Comparison of ENCODE assay signal across 8 cellular contexts in genomic region chr13:27425918-27426630, GRCh38. TPM values are rescaled to one million over a fixed set of nuclear protein-coding genes. Genes with fewer than 3 reads are reported as not detected.
DNase-seq lines count a peak whose midpoint lies in the region; ATAC-seq, FAIRE-seq and TF ChIP-seq lines count a peak whose summit lies in the region.

No MANE protein-coding gene starts in this region.

- H2BK120ac ChIP-seq in H1 (replicated peaks; ENCODE audit: low read depth, low read length), result no peak overlapping the region

- peaks cover 13% of the 10 kb centered on the region for H3K23me2 ChIP-seq in H1 (ENCODE audit: low read depth, low read length)

- no peak overlapping the region; the same call in 1 of the 2 replicates for H3K18ac ChIP-seq in H1 (ENCODE audit: extremely low read depth, low read length)

- CTCF ChIA-PET in activated CD8-positive, alpha-beta T cell treated with anti-CD3 and anti-CD28 coated beads for 36 hours (lab: Charles Lee), result interaction anchor here (0.8 to 5.5 kb wide), 12 partner anchors 9 to 404 kb away, joined by 3 to 35 read pairs (median 4); partner anchors contain the start of genes LNX2 and MTIF3
- CTCF ChIA-PET in H1 (lab: Charles Lee; ENCODE audit: partially characterized antibody), result interaction anchor here (0.5 to 4.1 kb wide), 19 partner anchors 10 to 479 kb away, joined by 3 to 38 read pairs (median 7); no protein-coding TSS in a partner anchor

- peaks cover 0 to 17% (median 9%) of the 10 kb centered on the region in 4 experiments; a peak in 5 of 7 replicates for H3K4me1 ChIP-seq in H1 (replicated peaks in 1 of 4; ENCODE audit: control insufficient read depth in 3 of 4, insufficient read depth in 4 of 4, low read length in 3 of 4)
- H3K4me1 ChIP-seq in mesodermal cell (ENCODE audit: control insufficient read depth, insufficient read depth, low read length, poor library complexity, severe bottlenecking), result peaks cover 21% of the 10 kb centered on the region

- no peak overlapping the region for H4K8ac ChIP-seq in H1 (ENCODE audit: extremely low read depth, insufficient read depth, low read length)

- POLR2A ChIA-PET in activated CD8-positive, alpha-beta T cell treated with anti-CD3 and anti-CD28 coated beads for 36 hours (lab: Charles Lee), result interaction anchor here (0.6 to 5.2 kb wide), 10 partner anchors 10 to 195 kb away, joined by 3 to 71 read pairs (median 6); partner anchors contain the start of genes LNX2 and MTIF3
- POLR2A ChIA-PET in H1 (lab: Charles Lee; ENCODE audit: partially characterized antibody), result interaction anchor here (0.9 to 2.1 kb wide), 5 partner anchors 9 to 46 kb away, joined by 3 to 9 read pairs (median 4); partner anchors contain the start of gene MTIF3

- peaks cover 0 to 26% of the 10 kb centered on the region in 2 experiments; a peak in 2 of 4 replicates for H3K79me2 ChIP-seq in H1 (ENCODE audit: control insufficient read depth in 1 of 2, insufficient read depth in 2 of 2, low read length in 2 of 2)

- no peak for FAIRE-seq in H1 (lab: Jason Lieb, UNC)

- no peak overlapping the region for H2AFZ ChIP-seq in H1 (ENCODE audit: low read length)

- peak overlapping the region; percentile 9; the same call in 1 of the 2 replicates for H2BK5ac ChIP-seq in H1 (ENCODE audit: low read depth, low read length)

- no peak overlapping the region for H4K91ac ChIP-seq in H1 (replicated peaks; ENCODE audit: insufficient read length, low read length)

- no peak overlapping the region; a peak in 2 of 7 replicates for H3K9ac ChIP-seq in H1 (replicated peaks in 1 of 4; ENCODE audit: extremely low read depth in 1 of 4, low read depth in 3 of 4, low read length in 3 of 4)

- H2BK15ac ChIP-seq in H1 (ENCODE audit: low read length), result no peak overlapping the region

- no peak overlapping the region for H4K5ac ChIP-seq in H1 (ENCODE audit: insufficient read length, low read depth, low read length)

- H3K27ac ChIP-seq in H1 (ENCODE audit: low read depth, low read length) (no peak overlapping the region), mesodermal cell (ENCODE audit: low read depth, low read length, severe bottlenecking) (peak overlapping the region; percentile 0)

- TF ChIP-seq EP300 in H1 (IDR thresholded peaks at IDR 0.05; ENCODE audit: borderline replicate concordance in 1 of 2, low read depth in 2 of 2, low read length in 2 of 2), result no peak

- H3K4me3 Mint-ChIP-seq in activated CD8-positive, alpha-beta T cell treated with anti-CD3 and anti-CD28 coated beads for 36 hours, result peak overlapping the region; percentile 84

- H3K4me2 ChIP-seq in H1 (ENCODE audit: insufficient read depth in 1 of 2, low read depth in 2 of 2, low read length in 2 of 2), result peak overlapping the region; percentile 97 to 99

- H3K9me3 Mint-ChIP-seq in activated CD8-positive, alpha-beta T cell treated with anti-CD3 and anti-CD28 coated beads for 36 hours, result no peaks in the 10 kb centered on the region

- TF ChIP-seq POLR2A in H1 (IDR thresholded peaks at IDR 0.05; ENCODE audit: control extremely low read depth in 1 of 2, low read depth in 2 of 2, low read length in 2 of 2), result no peak

- H3K4me3 ChIP-seq in AG09309 (ENCODE audit: control insufficient read depth, low read depth, low read length) (peak overlapping the region; percentile 79), H1 (ENCODE audit: extremely low read depth in 1 of 4, insufficient read depth in 2 of 4, low read depth in 3 of 4, low read length in 4 of 4) (peak overlapping the region; percentile 68 to 78 (median 71); a peak in 7 of 8 replicates), mesodermal cell (ENCODE audit: extremely low read depth, insufficient read depth, low read length, poor library complexity, severe bottlenecking) (peak overlapping the region; percentile 68)

- peaks cover 13% of the 10 kb centered on the region for H3K79me1 ChIP-seq in H1 (ENCODE audit: low read depth, low read length)

- no peak overlapping the region for H3K4ac ChIP-seq in H1 (replicated peaks; ENCODE audit: insufficient read length, low read depth, low read length)

- no peak overlapping the region for H2BK20ac ChIP-seq in H1 (ENCODE audit: low read length)

- WGBS in H1 (ENCODE audit: extremely low coverage in 1 of 2, insufficient coverage in 1 of 2, insufficient read length in 1 of 2, insufficient replicate concordance in 2 of 2, low coverage in 1 of 2, low lambda C conversion rate in 2 of 2, missing lambda C conversion rate in 1 of 2), 2 experiments, result 46% methylated on average over 17 of the region's 17 CpGs; no CpG with 5 or more reads in 1 of the 2 experiments
- WGBS in mesodermal cell (ENCODE audit: insufficient coverage in 2 of 2), 2 experiments, result 32 to 39% methylated on average over 14 to 15 of the region's 17 CpGs

- peaks cover 0 to 3% of the 10 kb centered on the region in 2 experiments for H4K20me1 ChIP-seq in H1 (replicated peaks in 1 of 2; ENCODE audit: control insufficient read depth in 1 of 2, insufficient read depth in 2 of 2, low read length in 2 of 2)

- no peak overlapping the region for H3K23ac ChIP-seq in H1 (ENCODE audit: insufficient read length)

- H3K14ac ChIP-seq in H1 (ENCODE audit: insufficient read length), result no peak overlapping the region

- no peak overlapping the region for H2BK12ac ChIP-seq in H1 (ENCODE audit: low read depth, low read length)

- peak overlapping the region; percentile 96 for H3K27ac Mint-ChIP-seq in activated CD8-positive, alpha-beta T cell treated with anti-CD3 and anti-CD28 coated beads for 36 hours

- ATAC-seq in GM18873 (IDR thresholded peaks at IDR 0.05; ENCODE audit: low FRiP score, unreplicated experiment), result peak; percentile 67
- peak; percentile 69 for ATAC-seq in HG03175 (IDR thresholded peaks at IDR 0.05; ENCODE audit: unreplicated experiment)
- peak; percentile 63 for ATAC-seq in activated CD8-positive, alpha-beta T cell treated with anti-CD3 and anti-CD28 coated beads for 36 hours

- no peaks in the 10 kb centered on the region for H3K9me3 ChIP-seq in H1 (ENCODE audit: insufficient read depth in 2 of 2, low read depth in 1 of 2, low read length in 1 of 2)
- H3K9me3 ChIP-seq in mesodermal cell (ENCODE audit: control insufficient read depth, low read length), result no peaks in the 10 kb centered on the region

- H3K4me1 Mint-ChIP-seq in activated CD8-positive, alpha-beta T cell treated with anti-CD3 and anti-CD28 coated beads for 36 hours (ENCODE audit: low read depth), result peaks cover 41% of the 10 kb centered on the region

- TF ChIP-seq RAD21 in H1 (IDR thresholded peaks at IDR 0.05 in 1 of 2, conservative IDR thresholded peaks at IDR 0.05 in 1 of 2; ENCODE audit: low read depth in 2 of 2, low read length in 2 of 2), result peak; percentile 41 to 60

- H3K27me3 Mint-ChIP-seq in activated CD8-positive, alpha-beta T cell treated with anti-CD3 and anti-CD28 coated beads for 36 hours, result no peaks in the 10 kb centered on the region

- peaks cover 0 to 5% (median 3%) of the 10 kb centered on the region in 4 experiments; a peak in 2 of 7 replicates for H3K27me3 ChIP-seq in H1 (replicated peaks in 1 of 4; ENCODE audit: control insufficient read depth in 3 of 4, extremely low read depth in 1 of 4, insufficient read depth in 3 of 4, low read length in 3 of 4)

- no peak overlapping the region for H2AK5ac ChIP-seq in H1 (ENCODE audit: low read depth, low read length)

- no peak overlapping the region for H3K56ac ChIP-seq in H1 (replicated peaks; ENCODE audit: insufficient read length, low read depth, low read length)

- peak; percentile 64 for TF ChIP-seq CTCF in AG09309 (IDR thresholded peaks at IDR 0.05; ENCODE audit: control insufficient read depth, insufficient read depth, low read depth, low read length, missing control alignments)
- TF ChIP-seq CTCF in activated CD8-positive, alpha-beta T cell treated with anti-CD3 and anti-CD28 coated beads for 36 hours (IDR thresholded peaks at IDR 0.05), result no peak
- TF ChIP-seq CTCF in H1 (IDR thresholded peaks at IDR 0.05; ENCODE audit: control extremely low read depth in 1 of 3, insufficient read depth in 1 of 3, low read depth in 1 of 3, low read length in 3 of 3), result peak; percentile 55 to 65 (median 64)

- DNase-seq in AG09309 (ENCODE audit: low read depth) (peak; percentile 34), NCI-H748 (lab: John Stamatoyannopoulos, UW; ENCODE audit: unreplicated experiment) (peak; percentile 84), H1 (ENCODE audit: low read depth in 1 of 2, low spot score in 2 of 2) (peak in 1 of 2 experiments; percentile 55)
- peak; percentile 90 for DNase-seq in activated CD8-positive, alpha-beta T cell treated with anti-CD3 and anti-CD28 coated beads for 36 hours
- peak; percentile 49 to 62 for DNase-seq in stimulated activated CD8-positive, alpha-beta memory T cell treated with anti-CD3 and anti-CD28 coated beads, Interleukin-2, amount 100 ng/mL, for 48 hours (ENCODE audit: low read depth in 2 of 2)

- H3K36me3 ChIP-seq in H1 (ENCODE audit: control insufficient read depth in 2 of 4, insufficient read depth in 4 of 4, low read length in 3 of 4), result peaks cover 4 to 39% (median 24%) of the 10 kb centered on the region in 4 experiments
- H3K36me3 ChIP-seq in mesodermal cell (ENCODE audit: control insufficient read depth, insufficient read depth, low read length), result peaks cover 37% of the 10 kb centered on the region

- H3K36me3 Mint-ChIP-seq in activated CD8-positive, alpha-beta T cell treated with anti-CD3 and anti-CD28 coated beads for 36 hours (ENCODE audit: low read depth), result peaks cover 50% of the 10 kb centered on the region

- intact Hi-C loops in activated CD8-positive, alpha-beta T cell treated with anti-CD3 and anti-CD28 coated beads for 36 hours (cut with micrococcal nuclease), result loop anchor here (2.0 to 10.0 kb wide), 3 partner anchors 25 to 199 kb away; partner anchors contain the start of genes LNX2, MTIF3, POLR1D and RPL21

RNA-seq across cellular contexts. Expression of gene GTF3A, which starts 1.7 kb away (rescaled TPM):
- total RNA-seq in activated CD8-positive, alpha-beta T cell treated with anti-CD3 and anti-CD28 coated beads for 36 hours, result 100 to 1,000 TPM; 278 to 282 TPM
- total RNA-seq in H1 (2021; fragmentation: NEBNext Ultra II Directional; extraction: Animal tissue kit (Norgen Biotek cat#: 25700)), result 92.3 and 96.5 TPM in 2 replicates
- 41.6 and 49.9 TPM in 2 replicates for polyA plus RNA-seq in H1 (2011; rRNA removed)
- polyA plus RNA-seq in H1 (2011; cell fraction: cytosol; rRNA removed), result 45.7 TPM
- 154 TPM for polyA plus RNA-seq in H1 (2011; cell fraction: nucleus; rRNA removed)
- 68.3 to 99.9 TPM (median 81.2 TPM) in 4 replicates for polyA plus RNA-seq in H1 (2012, experiment 1 of 2)
- polyA plus RNA-seq in H1 (2012, experiment 2 of 2), result 35.3 TPM
- polyA plus RNA-seq in H1 (2013, experiment 1 of 2), result 147 TPM
- 137 TPM for polyA plus RNA-seq in H1 (2013, experiment 2 of 2)
- 37.9 and 39.7 TPM in 2 replicates for polyA minus RNA-seq in H1 (2011; rRNA and poly(A)+ RNA removed)
- polyA minus RNA-seq in H1 (2011; cell fraction: cytosol; rRNA and poly(A)+ RNA removed), result 25.3 TPM
- polyA minus RNA-seq in H1 (2011; cell fraction: nucleus; rRNA and poly(A)+ RNA removed), result 168 TPM
- polyA plus RNA-seq in mesodermal cell (2013, experiment 1 of 2), result 94.2 TPM
- 104 TPM for polyA plus RNA-seq in mesodermal cell (2013, experiment 2 of 2)

RNA-seq across cellular contexts. Expression of gene MTIF3, which starts 24.3 kb away (rescaled TPM):
- total RNA-seq in activated CD8-positive, alpha-beta T cell treated with anti-CD3 and anti-CD28 coated beads for 36 hours, result 10 to 100 TPM; 28.0 to 29.6 TPM
- 32.2 and 36.4 TPM in 2 replicates for total RNA-seq in H1 (2021; fragmentation: NEBNext Ultra II Directional; extraction: Animal tissue kit (Norgen Biotek cat#: 25700))
- polyA plus RNA-seq in H1 (2011; rRNA removed), result 19.8 and 29.4 TPM in 2 replicates
- polyA plus RNA-seq in H1 (2011; cell fraction: cytosol; rRNA removed), result 43.4 TPM
- 21.7 TPM for polyA plus RNA-seq in H1 (2011; cell fraction: nucleus; rRNA removed)
- polyA plus RNA-seq in H1 (2012, experiment 1 of 2), result 29.1 to 47.7 TPM (median 36.0 TPM) in 4 replicates
- polyA plus RNA-seq in H1 (2012, experiment 2 of 2), result 3.0 TPM
- polyA plus RNA-seq in H1 (2013, experiment 1 of 2), result 80.1 TPM
- 84.4 TPM for polyA plus RNA-seq in H1 (2013, experiment 2 of 2)
- 10.4 and 17.7 TPM in 2 replicates for polyA minus RNA-seq in H1 (2011; rRNA and poly(A)+ RNA removed)
- polyA minus RNA-seq in H1 (2011; cell fraction: cytosol; rRNA and poly(A)+ RNA removed), result 12.7 TPM
- polyA minus RNA-seq in H1 (2011; cell fraction: nucleus; rRNA and poly(A)+ RNA removed), result 28.7 TPM
- 60.4 TPM for polyA plus RNA-seq in mesodermal cell (2013, experiment 1 of 2)
- polyA plus RNA-seq in mesodermal cell (2013, experiment 2 of 2), result 65.9 TPM
